Comparison of ENCODE assay signal across 8 cellular contexts in genomic region chr11:95764267-95764898, GRCh38. TPM values are rescaled to one million over a fixed set of nuclear protein-coding genes. Genes with fewer than 3 reads are reported as not detected.
DNase-seq lines count a peak whose midpoint lies in the region; ATAC-seq and TF ChIP-seq lines count a peak whose summit lies in the region.

No MANE protein-coding gene starts in this region.

- H3K36me3 ChIP-seq in OCI-LY3 (replicated peaks; ENCODE audit: low read depth, low read length): peaks cover 3% of the 10 kb centered on the region

- H2AFZ ChIP-seq in OCI-LY3 (ENCODE audit: low read depth, low read length): no peak overlapping the region

- H3K9me3 ChIP-seq in OCI-LY3 (ENCODE audit: insufficient read depth, low read length): no peaks in the 10 kb centered on the region

- no peaks in the 10 kb centered on the region for H4K20me1 ChIP-seq in OCI-LY3 (ENCODE audit: insufficient read depth, low read length)

- TF ChIP-seq CTCF in AG09319 (IDR thresholded peaks at IDR 0.05; ENCODE audit: low read depth, low read length) (peak; percentile 48), GM13976 (IDR thresholded peaks at IDR 0.05; ENCODE audit: borderline replicate concordance, control extremely low read depth, extremely low read depth, insufficient read depth, missing control alignments) (peak; percentile 20), OCI-LY3 (IDR thresholded peaks at IDR 0.05; ENCODE audit: low read depth, low read length) (peak; percentile 59)

- no peak overlapping the region for H3K27ac ChIP-seq in OCI-LY3 (ENCODE audit: low read length)

- no peaks in the 10 kb centered on the region for H3K79me2 ChIP-seq in OCI-LY3 (ENCODE audit: low read length)

- H3K9ac ChIP-seq in OCI-LY3 (ENCODE audit: low read length): no peak overlapping the region

- ATAC-seq in HG02623 (IDR thresholded peaks at IDR 0.05; ENCODE audit: unreplicated experiment): no peak

- in situ Hi-C loops in GM13976 (cut with MboI; ENCODE audit: low sequenced_read_pairs, unreplicated experiment): loop anchor here (5.0 to 10.0 kb wide), 2 partner anchors 60 to 612 kb away; no protein-coding TSS in a partner anchor

- H3K4me1 ChIP-seq in OCI-LY3 (ENCODE audit: low read length): no peaks in the 10 kb centered on the region

- H3K27me3 ChIP-seq in OCI-LY3 (ENCODE audit: low read depth, low read length): no peaks in the 10 kb centered on the region

- H3K4me2 ChIP-seq in OCI-LY3 (ENCODE audit: low read length): no peak overlapping the region

- peak; percentile 39 for DNase-seq in AG09319 (ENCODE audit: extremely low read depth, low read depth)
- peak; percentile 50 for DNase-seq in GM13976 (ENCODE audit: low spot score)
- DNase-seq in HT1080 (ENCODE audit: low read depth): peak; percentile 13
- peak; percentile 85 for DNase-seq in dedifferentiated amniotic fluid mesenchymal stem cell (ENCODE audit: extremely low spot score)
- peak; percentile 75 for DNase-seq in medulla oblongata (ENCODE audit: extremely low spot score)
- no peak for DNase-seq in activated CD4-positive, CD25-positive, alpha-beta regulatory T cell (lab: John Stamatoyannopoulos, UW)

- H3K4me3 ChIP-seq in OCI-LY3 (ENCODE audit: low read length): no peak overlapping the region

RNA-seq across cellular contexts. Expression of gene FAM76B, which starts 25.2 kb away (rescaled TPM):
- total RNA-seq in HT1080 (2014; rRNA removed; shearing (Covaris generic)): 11.9 and 13.2 TPM in 2 replicates
- polyA plus RNA-seq in HT1080 (2015; cell fraction: cytosol; rRNA removed): 13.0 and 14.0 TPM in 2 replicates
- 89.9 and 90.5 TPM in 2 replicates for polyA plus RNA-seq in HT1080 (2015; cell fraction: nucleus; rRNA removed)

RNA-seq across cellular contexts. Expression of gene CEP57, which starts 25.9 kb away (rescaled TPM):
- 27.0 and 32.8 TPM in 2 replicates for total RNA-seq in HT1080 (2014; rRNA removed; shearing (Covaris generic))
- 23.4 and 28.4 TPM in 2 replicates for polyA plus RNA-seq in HT1080 (2015; cell fraction: cytosol; rRNA removed)
- polyA plus RNA-seq in HT1080 (2015; cell fraction: nucleus; rRNA removed): 45.4 and 46.9 TPM in 2 replicates

Comparison
In these comparisons a context has a peak if more than half of its experiments do, and no peak if none do; other contexts are left out.
1. DNase-seq: peak in AG09319 (single experiment), GM13976 (single experiment), HT1080 (single experiment), dedifferentiated amniotic fluid mesenchymal stem cell (single experiment) and medulla oblongata (single experiment); none in activated CD4-positive, CD25-positive, alpha-beta regulatory T cell (0 of 4).
2. Peak in every context shown above with its lines, with median percentiles within 50 percentile points of each other: CTCF ChIP-seq.